Comparison of ENCODE assay signal across 28 cellular contexts in the genomic region with DNA sequence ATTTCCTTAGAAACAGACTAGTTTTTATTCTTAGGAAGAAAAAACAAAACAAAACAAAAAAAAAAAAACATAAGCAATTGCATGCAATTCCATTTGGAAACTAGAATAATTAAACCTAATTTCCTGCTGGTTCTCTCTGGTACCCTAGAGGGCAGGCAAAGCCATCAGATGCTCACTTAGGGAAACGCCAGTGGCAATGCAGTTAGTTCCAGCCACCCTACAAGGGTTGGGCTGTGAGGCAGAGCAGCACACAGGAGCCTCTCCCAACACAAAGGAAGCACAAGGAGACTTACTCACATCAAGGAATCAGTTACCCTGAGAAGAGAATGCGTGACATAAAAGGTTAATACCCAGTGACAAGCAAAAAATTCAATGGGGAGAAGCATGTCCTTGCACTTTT. TPM values are rescaled to one million over a fixed set of nuclear protein-coding genes. Genes with fewer than 3 reads are reported as not detected.
DNase-seq lines count a peak whose midpoint lies in the region; ATAC-seq, FAIRE-seq and TF ChIP-seq lines count a peak whose summit lies in the region.
"Had no signal": no experiment of that assay in that cellular context is flagged by ENCODE, and none has a peak within 500 bp of the region (broad histone marks: within the 10 kb centered on the region; RNA-seq: fewer than 3 reads in every experiment).

No MANE protein-coding gene starts in this region.

- H3K36me3 ChIP-seq in kidney (ENCODE audit: control insufficient read depth in 1 of 2, insufficient read depth in 2 of 2, low read length in 2 of 2): peaks cover 2 to 8% of the 10 kb centered on the region in 2 donors

- no peaks in the 10 kb centered on the region for H3K9me3 ChIP-seq in kidney (ENCODE audit: control insufficient read depth in 1 of 2, low read length in 2 of 2)
- H3K9me3 ChIP-seq: A549, gastroesophageal sphincter, upper lobe of right lung had no signal

- H3K27me3 Mint-ChIP-seq in HFFc6 (ENCODE audit: insufficient read depth): peaks cover 2% of the 10 kb centered on the region
- H3K27me3 Mint-ChIP-seq: central memory CD8-positive, alpha-beta T cell; naive thymus-derived CD8-positive, alpha-beta T cell had no signal

- H3K4me1 Mint-ChIP-seq in HFFc6 (ENCODE audit: low read depth): peaks cover 51% of the 10 kb centered on the region

- intact Hi-C loops in kidney (cut with DNase I): no loop called here
- intact Hi-C loops in dorsolateral prefrontal cortex (cut with DNase I): no loop called here

- H3K27me3 ChIP-seq in dorsolateral prefrontal cortex: no peaks in the 10 kb centered on the region
- H3K27me3 ChIP-seq: gastroesophageal sphincter, upper lobe of right lung had no signal

- in situ Hi-C loops in astrocyte of the cerebellum (cut with HindIII; ENCODE audit: low sequenced_read_pairs): no loop called here

- DNase-seq in AG08395 (ENCODE audit: low spot score) (peak; percentile 24), HFFc6 (no peak), astrocyte of the cerebellum (ENCODE audit: low read depth) (no peak), kidney (no peak), dorsolateral prefrontal cortex (no peak), NCI-H510A (lab: John Stamatoyannopoulos, UW) (no peak), C1 segment of cervical spinal cord (lab: John Stamatoyannopoulos, UW) (no peak)
- DNase-seq: activated CD4-positive, alpha-beta T cell treated with anti-CD3 and anti-CD28 coated beads for 1 hour; activated naive CD4-positive, alpha-beta T cell; activated T-cell treated with anti-CD3 and anti-CD28 coated beads, Interleukin-2, amount 50 U/mL, for 1 hour; amygdala; effector CD4-positive, alpha-beta T cell; KG1; left cardiac atrium; naive thymus-derived CD8-positive, alpha-beta T cell; NCI-H146; NCI-H2171 treated with DMSO at 0.1 percent for 48 hours; NCI-H526 treated with DMSO at 0.1 percent for 48 hours; T1000; upper lobe of right lung had no signal

- H3K9me3 Mint-ChIP-seq in HFFc6: no peaks in the 10 kb centered on the region
- H3K9me3 Mint-ChIP-seq: CD14-positive monocyte; central memory CD8-positive, alpha-beta T cell; naive thymus-derived CD8-positive, alpha-beta T cell had no signal

- H3K4me3 Mint-ChIP-seq in HFFc6: no peak overlapping the region
- H3K4me3 Mint-ChIP-seq: CD14-positive monocyte; central memory CD8-positive, alpha-beta T cell; naive thymus-derived CD8-positive, alpha-beta T cell had no signal

- H3K36me3 Mint-ChIP-seq in HFFc6 (ENCODE audit: low read depth): peaks cover 14% of the 10 kb centered on the region

- no peak overlapping the region for H3K9ac ChIP-seq in kidney (ENCODE audit: low read length in 2 of 2)

- no peak for ATAC-seq in HG03196 (IDR thresholded peaks at IDR 0.05; ENCODE audit: unreplicated experiment)
- ATAC-seq: esophagus mucosa; gastroesophageal sphincter; left cardiac atrium; naive thymus-derived CD8-positive, alpha-beta T cell; upper lobe of right lung had no signal

- H3K4me1 ChIP-seq in kidney (ENCODE audit: control insufficient read depth in 1 of 2, insufficient read depth in 1 of 2, low read depth in 1 of 2, low read length in 2 of 2): peaks cover 0 to 2% of the 10 kb centered on the region in 2 donors

- H3K27ac Mint-ChIP-seq in HFFc6: no peak overlapping the region

- TF ChIP-seq CTCF in HFFc6 (IDR thresholded peaks at IDR 0.05) (0 out of 2 replicates have a peak, but pooled peaks have one; percentile 18), astrocyte of the cerebellum (IDR thresholded peaks at IDR 0.05; ENCODE audit: low read depth, low read length, missing control alignments) (peak; percentile 3), kidney (IDR thresholded peaks at IDR 0.05; ENCODE audit: borderline replicate concordance, extremely low read depth, insufficient read depth) (peak; percentile 6), dorsolateral prefrontal cortex (IDR thresholded peaks at IDR 0.05 in 54 of 56, conservative IDR thresholded peaks at IDR 0.05 in 2 of 56; ENCODE audit: low read depth in 1 of 56, partially characterized antibody in 56 of 56) (peak in 6 of 56 donors; percentile 7 to 38 (median 16))

- FAIRE-seq in kidney (lab: Jason Lieb, UNC): no peak
- FAIRE-seq: A549, D721Med, H54 had no signal

- H3K4me3 ChIP-seq in astrocyte of the cerebellum (ENCODE audit: low read depth, low read length): no peak overlapping the region
- no peak overlapping the region for H3K4me3 ChIP-seq in kidney (ENCODE audit: low read length in 2 of 2)
- no peak overlapping the region for H3K4me3 ChIP-seq in dorsolateral prefrontal cortex
- H3K4me3 ChIP-seq: A549, gastroesophageal sphincter, upper lobe of right lung had no signal

- H3K27ac ChIP-seq in kidney (ENCODE audit: low read depth in 2 of 2, low read length in 2 of 2) (no peak overlapping the region), dorsolateral prefrontal cortex (no peak overlapping the region)
- H3K27ac ChIP-seq: A549, gastroesophageal sphincter, upper lobe of right lung had no signal

RNA-seq across cellular contexts. Expression of gene CCDC93, which starts 28.8 kb away (rescaled TPM):
- 10 to 100 TPM; 13.4 to 17.2 (median 14.4) TPM for total RNA-seq in HFFc6 (2021; fragmentation: NEBNext Ultra II Directional; extraction: Animal tissue kit (Norgen Biotek cat#: 25700))
- total RNA-seq in kidney: 36.3 TPM
- 6.7 TPM for polyA plus RNA-seq in kidney (ENCODE audit: insufficient read depth, low read depth, low replicate concordance)
- total RNA-seq in dorsolateral prefrontal cortex: 10 to 100 TPM; 28.1 to 61.0 (median 42.1) TPM
